Comparison of ENCODE assay signal across 26 cellular contexts in genomic region chr20:60658661-60659060, GRCh38.
"Had no signal": no experiment of that assay in that cellular context is flagged by ENCODE, and none has a peak within 500 bp of the region (broad histone marks: within the 10 kb centered on the region; RNA-seq: fewer than 3 reads in every experiment).

No MANE protein-coding gene starts in this region.

- H3K9me3 Mint-ChIP-seq: stimulated activated effector memory CD8-positive, alpha-beta T cell treated with anti-CD3 and anti-CD28 coated beads, Interleukin-12 subunit alpha, Interleukin-12 subunit beta, amount 100 ng/mL, for 72 hours had no signal

- H3K4me3 ChIP-seq: dorsolateral prefrontal cortex, gastroesophageal sphincter, heart left ventricle, hepatocyte, lower lobe of right lung, prostate gland, sigmoid colon, testis, tibial artery had no signal

- H3K36me3 ChIP-seq: gastroesophageal sphincter, heart left ventricle, lower lobe of right lung, prostate gland, sigmoid colon, tibial artery had no signal

- H3K4me3 Mint-ChIP-seq: endodermal cell; naive thymus-derived CD8-positive, alpha-beta T cell; stimulated activated effector memory CD8-positive, alpha-beta T cell treated with anti-CD3 and anti-CD28 coated beads, Interleukin-12 subunit alpha, Interleukin-12 subunit beta, amount 100 ng/mL, for 72 hours; type B pancreatic cell had no signal

- H3K9me3 ChIP-seq: lower lobe of right lung, prostate gland, testis, tibial artery had no signal

- ATAC-seq: esophagus mucosa; gastroesophageal sphincter; heart left ventricle; left colon; left ventricle myocardium superior; lower lobe of right lung; naive thymus-derived CD8-positive, alpha-beta T cell; right cardiac atrium; stimulated activated effector memory CD8-positive, alpha-beta T cell treated with anti-CD3 and anti-CD28 coated beads, Interleukin-12 subunit alpha, Interleukin-12 subunit beta, amount 100 ng/mL, for 72 hours; stimulated activated naive CD8-positive, alpha-beta T cell treated with anti-CD3 and anti-CD28 coated beads, Interleukin-15, Interleukin-2, amounts not matched to agents 100 U/mL and 50 U/mL, for 24 hours had no signal

- H3K79me2 ChIP-seq: hepatocyte had no signal

- DNase-seq: dorsolateral prefrontal cortex; effector CD8-positive, alpha-beta T cell; endodermal cell; foreskin fibroblast; heart left ventricle; kidney glomerular epithelial cell; left colon; left ventricle myocardium superior; lower lobe of right lung; naive thymus-derived CD8-positive, alpha-beta T cell; nucleus accumbens; right cardiac atrium; sigmoid colon; stimulated activated CD4-positive, alpha-beta T cell treated with anti-CD3 and anti-CD28 coated beads, Interleukin-2, amount 100 ng/mL, for 24 hours; stimulated activated CD4-positive, alpha-beta T cell treated with anti-CD3 and anti-CD28 coated beads, Interleukin-4, amount 100 ng/mL, for 24 hours; stimulated activated naive CD8-positive, alpha-beta T cell treated with anti-CD3 and anti-CD28 coated beads, Interleukin-15, Interleukin-2, amounts not matched to agents 100 U/mL and 50 U/mL, for 24 hours; substantia nigra; testis; tibial artery had no signal

- H3K4me1 ChIP-seq: heart left ventricle, lower lobe of right lung, prostate gland, sigmoid colon, testis had no signal

- H3K27me3 ChIP-seq: hepatocyte, testis, tibial artery had no signal

- H3K4me2 ChIP-seq: hepatocyte had no signal

- H3K4me1 Mint-ChIP-seq: naive thymus-derived CD8-positive, alpha-beta T cell; stimulated activated effector memory CD8-positive, alpha-beta T cell treated with anti-CD3 and anti-CD28 coated beads, Interleukin-12 subunit alpha, Interleukin-12 subunit beta, amount 100 ng/mL, for 72 hours had no signal

- H3K27ac Mint-ChIP-seq: endodermal cell; naive thymus-derived CD8-positive, alpha-beta T cell; stimulated activated effector memory CD8-positive, alpha-beta T cell treated with anti-CD3 and anti-CD28 coated beads, Interleukin-12 subunit alpha, Interleukin-12 subunit beta, amount 100 ng/mL, for 72 hours; type B pancreatic cell had no signal

- H3K36me3 Mint-ChIP-seq: stimulated activated effector memory CD8-positive, alpha-beta T cell treated with anti-CD3 and anti-CD28 coated beads, Interleukin-12 subunit alpha, Interleukin-12 subunit beta, amount 100 ng/mL, for 72 hours; type B pancreatic cell had no signal

- H2AFZ ChIP-seq: hepatocyte had no signal

- H3K27ac ChIP-seq: dorsolateral prefrontal cortex, epithelial cell of prostate, gastroesophageal sphincter, heart left ventricle, hepatocyte, lower lobe of right lung, prostate gland, sigmoid colon, testis, tibial artery had no signal
